ENCODE assay signal across 8 cellular contexts in genomic region chr14:20855652-20856291, GRCh38. TPM values are rescaled to one million over a fixed set of nuclear protein-coding genes. Genes with fewer than 3 reads are reported as not detected.
DNase-seq lines count a peak whose midpoint lies in the region; ATAC-seq and TF ChIP-seq lines count a peak whose summit lies in the region.

No MANE protein-coding gene starts in this region.

- H3K27ac Mint-ChIP-seq in endothelial cell (ENCODE audit: unreplicated experiment): no peak overlapping the region
- no peak overlapping the region for H3K27ac Mint-ChIP-seq in mesothelial cell of epicardium
- H3K27ac Mint-ChIP-seq in type B pancreatic cell: no peak overlapping the region

- H3K27me3 Mint-ChIP-seq in endothelial cell (ENCODE audit: unreplicated experiment): no peaks in the 10 kb centered on the region
- peaks cover 6% of the 10 kb centered on the region for H3K27me3 Mint-ChIP-seq in mesothelial cell of epicardium (ENCODE audit: low read depth)
- H3K27me3 Mint-ChIP-seq in type B pancreatic cell: peaks cover 12% of the 10 kb centered on the region

- H3K4me3 Mint-ChIP-seq in endothelial cell (ENCODE audit: unreplicated experiment): no peak overlapping the region
- no peak overlapping the region for H3K4me3 Mint-ChIP-seq in mesothelial cell of epicardium
- H3K4me3 Mint-ChIP-seq in type B pancreatic cell: no peak overlapping the region

- ATAC-seq in GM18505 (IDR thresholded peaks at IDR 0.05; ENCODE audit: unreplicated experiment) (peak; percentile 92), HG02852 (IDR thresholded peaks at IDR 0.05; ENCODE audit: unreplicated experiment) (peak; percentile 86)

- H3K9me3 Mint-ChIP-seq in endothelial cell (ENCODE audit: unreplicated experiment) (no peaks in the 10 kb centered on the region), mesothelial cell of epicardium (no peaks in the 10 kb centered on the region), type B pancreatic cell (no peaks in the 10 kb centered on the region)

- no peak overlapping the region for H3K27ac ChIP-seq in VCaP

- TF ChIP-seq CTCF in VCaP (conservative IDR thresholded peaks at IDR 0.05) (peak; percentile 87), endothelial cell (IDR thresholded peaks at IDR 0.05; ENCODE audit: unreplicated experiment) (peak; percentile 69), mesothelial cell of epicardium (IDR thresholded peaks at IDR 0.05; ENCODE audit: unreplicated experiment) (peak; percentile 66), type B pancreatic cell (conservative IDR thresholded peaks at IDR 0.05) (peak; percentile 83)

- DNase-seq in AG08396 (ENCODE audit: low spot score): peak; percentile 62
- DNase-seq in NCI-H2107 treated with DMSO at 0.1 percent for 48 hours (lab: John Stamatoyannopoulos, UW; ENCODE audit: unreplicated experiment): peak; percentile 69
- peak; percentile 65 for DNase-seq in endothelial cell (ENCODE audit: low spot score)
- no peak for DNase-seq in mesothelial cell of epicardium (ENCODE audit: low spot score in 2 of 2, unreplicated experiment in 2 of 2)
- no peak for DNase-seq in type B pancreatic cell (ENCODE audit: extremely low spot score, unreplicated experiment)

- no peaks in the 10 kb centered on the region for H3K36me3 Mint-ChIP-seq in endothelial cell (ENCODE audit: low read depth, unreplicated experiment)
- H3K36me3 Mint-ChIP-seq in mesothelial cell of epicardium: no peaks in the 10 kb centered on the region
- H3K36me3 Mint-ChIP-seq in type B pancreatic cell: no peaks in the 10 kb centered on the region

- H3K4me1 Mint-ChIP-seq in endothelial cell (ENCODE audit: unreplicated experiment): peaks cover 14% of the 10 kb centered on the region
- H3K4me1 Mint-ChIP-seq in mesothelial cell of epicardium: peaks cover 3% of the 10 kb centered on the region
- peaks cover 14% of the 10 kb centered on the region for H3K4me1 Mint-ChIP-seq in type B pancreatic cell (ENCODE audit: unreplicated experiment)

- TF ChIP-seq POLR2A in GM18505 (IDR thresholded peaks at IDR 0.05; ENCODE audit: borderline replicate concordance, extremely low read depth, insufficient read depth, insufficient read length): no peak

RNA-seq across cellular contexts. Expression of gene RNASE3, which starts 35.4 kb away (rescaled TPM):
- total RNA-seq in endothelial cell (ENCODE audit: unreplicated experiment) (not detected), mesothelial cell of epicardium (not detected in 3 replicates), type B pancreatic cell (ENCODE audit: low replicate concordance) (not detected in 2 replicates)

RNA-seq across cellular contexts. Expression of gene RNASE1, which starts 53.1 kb away (rescaled TPM):
- 31.6 TPM for total RNA-seq in endothelial cell (ENCODE audit: unreplicated experiment)
- total RNA-seq in mesothelial cell of epicardium: 13.1 to 14.8 TPM (median 13.3 TPM) in 3 replicates
- 476 and 793 TPM in 2 replicates for total RNA-seq in type B pancreatic cell (ENCODE audit: low replicate concordance)

Comparison
In these comparisons a context has a peak if more than half of its experiments do, and no peak if none do; other contexts are left out.
1. DNase-seq: peak in AG08396 (single experiment), NCI-H2107 treated with DMSO at 0.1 percent for 48 hours (single experiment) and endothelial cell (single experiment); none in mesothelial cell of epicardium (0 of 2) and type B pancreatic cell (single experiment).
2. RNA of gene RNASE1, which starts 53.1 kb away (total RNA-seq): 476 to 793 TPM in type B pancreatic cell; 31.6 TPM in endothelial cell (single experiment) and 13.1 to 14.8 TPM in mesothelial cell of epicardium; every median in the first group is over 10 times any median in the second.
3. Peak in every context shown above with its lines, with median percentiles within 50 percentile points of each other: CTCF ChIP-seq.